ENCODE assay signal across 8 cellular contexts in genomic region chr9:128361296-128361980, GRCh38. TPM values are rescaled to one million over a fixed set of nuclear protein-coding genes. Genes with fewer than 3 reads are reported as not detected.
DNase-seq lines count a peak whose midpoint lies in the region; ATAC-seq, FAIRE-seq and TF ChIP-seq lines count a peak whose summit lies in the region.

No MANE protein-coding gene starts in this region.

- H3K9me3 ChIP-seq in CD4-positive, alpha-beta memory T cell (ENCODE audit: control insufficient read depth in 1 of 2, low read length in 2 of 2) = no peaks in the 10 kb centered on the region

- H3K27ac Mint-ChIP-seq in CD4-positive, alpha-beta memory T cell = peak overlapping the region; percentile 62 to 93 (median 81)
- peak overlapping the region in 1 of 2 donors; percentile 86 for H3K27ac Mint-ChIP-seq in effector memory CD8-positive, alpha-beta T cell

- no peaks in the 10 kb centered on the region for H3K36me3 Mint-ChIP-seq in CD4-positive, alpha-beta memory T cell
- peaks cover 10% of the 10 kb centered on the region for H3K36me3 Mint-ChIP-seq in effector memory CD8-positive, alpha-beta T cell (ENCODE audit: insufficient read depth)

- no peaks in the 10 kb centered on the region for H3K36me3 ChIP-seq in CD4-positive, alpha-beta memory T cell (ENCODE audit: insufficient read depth, low read length)

- peak overlapping the region; percentile 47 to 55 for H3K4me3 ChIP-seq in CD4-positive, alpha-beta memory T cell (ENCODE audit: low read length in 2 of 2)

- peaks cover 19% of the 10 kb centered on the region for H3K4me1 ChIP-seq in CD4-positive, alpha-beta memory T cell (ENCODE audit: insufficient read depth, low read length)

- peak overlapping the region; percentile 36 for H3K27ac ChIP-seq in CD4-positive, alpha-beta memory T cell (ENCODE audit: low read depth, low read length)

- peak overlapping the region; percentile 42 to 88 (median 85) for H3K4me3 Mint-ChIP-seq in CD4-positive, alpha-beta memory T cell
- peak overlapping the region; percentile 66 to 77 for H3K4me3 Mint-ChIP-seq in effector memory CD8-positive, alpha-beta T cell

- intact Hi-C loops in CD4-positive, alpha-beta memory T cell (cut with micrococcal nuclease) = loop anchor here (10.0 kb wide), 1 partner anchor 143 kb away; the partner anchor contains the start of gene GLE1

- POLR2A ChIA-PET in CD4-positive, alpha-beta memory T cell (lab: Charles Lee; ENCODE audit: partially characterized antibody) = interaction anchor here (0.7 to 3.2 kb wide), 8 partner anchors 10 to 457 kb away, joined by 3 to 41 read pairs (median 4); partner anchors contain the start of genes CERCAM, COQ4, ENDOG and URM1

- H3K27me3 ChIP-seq in CD4-positive, alpha-beta memory T cell (ENCODE audit: insufficient read depth, low read length) = no peaks in the 10 kb centered on the region

- CTCF ChIA-PET in CD4-positive, alpha-beta memory T cell (lab: Charles Lee; ENCODE audit: partially characterized antibody) = interaction anchor here (0.6 to 3.4 kb wide), 26 partner anchors 10 to 567 kb away, joined by 3 to 54 read pairs (median 4); partner anchors contain the start of genes GLE1 and URM1

- ATAC-seq in effector memory CD8-positive, alpha-beta T cell (replicated peaks) = no peak
- ATAC-seq in omental fat pad (ENCODE audit: low FRiP score) = peak; percentile 3
- ATAC-seq in HG03095 (IDR thresholded peaks at IDR 0.05; ENCODE audit: unreplicated experiment) = no peak

- peaks cover 2 to 18% (median 8%) of the 10 kb centered on the region in 4 donors for H3K4me1 Mint-ChIP-seq in CD4-positive, alpha-beta memory T cell
- peaks cover 5 to 10% of the 10 kb centered on the region in 2 donors for H3K4me1 Mint-ChIP-seq in effector memory CD8-positive, alpha-beta T cell (ENCODE audit: low read depth in 2 of 2)

- FAIRE-seq in D721Med (lab: Jason Lieb, UNC) = no peak

- no peak for TF ChIP-seq CTCF in omental fat pad (IDR thresholded peaks at IDR 0.05)
- no peak for TF ChIP-seq CTCF in D721Med (IDR thresholded peaks at IDR 0.05; ENCODE audit: insufficient read depth, missing control alignments)

- no peak for DNase-seq in CD4-positive, alpha-beta memory T cell
- DNase-seq in NCI-H2196 treated with DMSO at 0.1 percent for 48 hours (lab: John Stamatoyannopoulos, UW; ENCODE audit: unreplicated experiment) (peak; percentile 51), omental fat pad (ENCODE audit: low spot score) (no peak), NCI-H128 (lab: John Stamatoyannopoulos, UW; ENCODE audit: unreplicated experiment) (no peak), D721Med (ENCODE audit: insufficient read length, low spot score) (no peak)
- DNase-seq in effector memory CD8-positive, alpha-beta T cell = no peak
- no peak for DNase-seq in stimulated activated CD4-positive, alpha-beta T cell treated with anti-CD3 and anti-CD28 coated beads, Interleukin-4, amount 100 ng/mL, for 1 hour

- H3K27me3 Mint-ChIP-seq in CD4-positive, alpha-beta memory T cell = no peaks in the 10 kb centered on the region
- H3K27me3 Mint-ChIP-seq in effector memory CD8-positive, alpha-beta T cell = peaks cover 0 to 14% of the 10 kb centered on the region in 2 donors

- no peaks in the 10 kb centered on the region for H3K9me3 Mint-ChIP-seq in CD4-positive, alpha-beta memory T cell
- H3K9me3 Mint-ChIP-seq in effector memory CD8-positive, alpha-beta T cell = no peaks in the 10 kb centered on the region

RNA-seq across cellular contexts. Expression of gene URM1, which starts 9.7 kb away (rescaled TPM):
- total RNA-seq in CD4-positive, alpha-beta memory T cell = 10 to 100 TPM; 44.1 to 45.5 TPM
- polyA plus RNA-seq in CD4-positive, alpha-beta memory T cell = 10 to 100 TPM; 50.5 to 50.8 TPM
- total RNA-seq in omental fat pad = 10 to 100 TPM; 19.8 to 26.0 (median 23.8) TPM

RNA-seq across cellular contexts. Expression of gene SLC27A4, which starts 21.1 kb away (rescaled TPM):
- total RNA-seq in CD4-positive, alpha-beta memory T cell = 10 to 100 TPM; 13.9 to 16.3 TPM
- 1 to 10 TPM; 5.4 to 8.6 TPM for polyA plus RNA-seq in CD4-positive, alpha-beta memory T cell
- total RNA-seq in omental fat pad = 10 to 100 TPM; 13.2 to 25.4 (median 16.1) TPM

RNA-seq across cellular contexts. Expression of gene COQ4, which starts 38.8 kb away (rescaled TPM):
- total RNA-seq in CD4-positive, alpha-beta memory T cell = 10 to 100 TPM; 50.0 to 51.3 TPM
- polyA plus RNA-seq in CD4-positive, alpha-beta memory T cell = 10 to 100 TPM; 34.8 to 42.6 TPM
- 10 to 100 TPM; 30.6 to 34.7 (median 32.8) TPM for total RNA-seq in omental fat pad

RNA-seq across cellular contexts. Expression of gene TRUB2, which starts 39.2 kb away (rescaled TPM):
- 10 to 100 TPM; 19.6 to 19.8 TPM for total RNA-seq in CD4-positive, alpha-beta memory T cell
- 10 to 100 TPM; 22.8 to 27.4 TPM for polyA plus RNA-seq in CD4-positive, alpha-beta memory T cell
- total RNA-seq in omental fat pad = 10 to 100 TPM in 2 of 4 donors, 1 to 10 TPM in 2; 9.1 to 10.3 (median 9.9) TPM

RNA-seq across cellular contexts. Expression of gene CERCAM, which starts 59.2 kb away (rescaled TPM):
- total RNA-seq in CD4-positive, alpha-beta memory T cell = under 1 TPM; 0.29 to 0.64 TPM
- under 1 TPM in 1 of 2 donors, not detected in 1; 0.38 TPM for polyA plus RNA-seq in CD4-positive, alpha-beta memory T cell
- total RNA-seq in omental fat pad = 10 to 100 TPM; 18.5 to 51.9 (median 24.1) TPM
